In the genomic region with DNA sequence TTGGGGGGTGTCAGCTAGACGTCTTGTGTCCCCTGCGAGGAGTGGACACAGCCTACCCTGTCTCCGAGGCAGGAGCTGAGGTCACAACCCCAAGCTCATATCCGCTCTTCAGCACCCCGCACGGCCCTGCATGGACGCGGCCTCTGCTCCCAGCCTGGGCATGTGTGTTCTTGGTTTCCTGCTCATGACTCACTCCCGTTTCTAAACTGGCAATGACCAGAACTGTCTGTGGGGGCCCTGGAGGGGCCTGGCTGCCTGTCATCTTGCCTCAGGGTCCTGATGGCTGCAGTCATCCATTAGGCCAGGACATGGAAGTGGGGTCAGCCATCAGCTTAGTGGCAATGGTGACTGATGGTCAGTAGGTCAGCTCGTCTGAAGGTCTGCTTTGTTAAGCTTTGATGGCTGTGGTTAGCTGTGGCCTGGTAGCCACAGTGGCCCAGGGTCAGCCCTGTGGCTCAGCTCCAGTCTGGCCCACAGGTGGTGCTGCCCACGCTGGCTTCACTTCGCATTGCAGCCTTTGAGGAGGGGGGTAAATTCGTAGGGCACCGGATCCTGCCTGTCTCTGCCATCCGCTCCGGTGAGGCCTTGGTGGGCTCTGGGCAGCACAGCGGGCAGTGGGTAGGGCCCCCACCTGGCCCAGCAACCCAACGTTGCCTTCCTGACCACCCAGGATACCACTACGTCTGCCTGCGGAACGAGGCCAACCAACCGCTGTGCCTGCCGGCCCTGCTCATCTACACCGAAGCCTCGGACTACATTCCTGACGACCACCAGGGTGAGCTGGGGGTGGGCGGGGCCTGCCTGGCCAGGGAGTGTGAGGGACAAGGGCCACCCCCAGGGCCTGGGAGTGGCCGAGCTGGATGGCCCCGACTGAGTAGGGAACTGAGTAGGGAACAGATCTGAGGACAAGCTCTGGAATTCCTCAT, we compare ENCODE assay signal across 13 cellular contexts. TPM values are rescaled to one million over a fixed set of nuclear protein-coding genes. Genes with fewer than 3 reads are reported as not detected.
DNase-seq lines count a peak whose midpoint lies in the region; ATAC-seq and TF ChIP-seq lines count a peak whose summit lies in the region.
"Had no signal": no experiment of that assay in that cellular context is flagged by ENCODE, and none has a peak within 500 bp of the region (broad histone marks: within the 10 kb centered on the region; RNA-seq: fewer than 3 reads in every experiment).

No MANE protein-coding gene starts in this region.

- no peaks in the 10 kb centered on the region for H3K9me3 ChIP-seq in HUES64 (ENCODE audit: insufficient read depth, low read depth, low read length)
- H3K9me3 ChIP-seq in mammary epithelial cell (replicated peaks; ENCODE audit: insufficient read depth, low read length) = no peaks in the 10 kb centered on the region
- no peaks in the 10 kb centered on the region for H3K9me3 ChIP-seq in osteoblast (ENCODE audit: low read depth, low read length)
- H3K9me3 ChIP-seq in lower lobe of right lung = no peaks in the 10 kb centered on the region

- CTCF ChIA-PET in mammary epithelial cell (lab: Charles Lee; ENCODE audit: low non-redundant PET) = no interaction called here

- DNase-seq in mammary epithelial cell (peak; percentile 61), osteoblast (ENCODE audit: insufficient read length, low spot score, missing footprints) (peak; percentile 90), lower lobe of right lung (no peak)
- DNase-seq in stimulated activated naive CD8-positive, alpha-beta T cell treated with anti-CD3 and anti-CD28 coated beads, Interleukin-15, Interleukin-2, amounts not matched to agents 100 U/mL and 50 U/mL, for 24 hours = no peak
- DNase-seq: activated CD8-positive, alpha-beta T cell treated with anti-CD3 and anti-CD28 coated beads, Interleukin-2, amount 10 ng/mL, durations not matched to agents 7 days and 5 days; effector CD8-positive, alpha-beta T cell; hypothalamus; NCI-H1048; NCI-H748 treated with DMSO at 0.1 percent for 48 hours; stimulated activated naive B cell treated with anti-CD40 and anti-IgM and Interleukin-4, amounts not matched to agents 10 μg/mL and 1 μg/mL and 100 μg/mL, for 72 hours had no signal

- peaks cover 79% of the 10 kb centered on the region for H3K36me3 ChIP-seq in HUES64 (ENCODE audit: insufficient read depth, low read length)
- peaks cover 21% of the 10 kb centered on the region for H3K36me3 ChIP-seq in mammary epithelial cell (ENCODE audit: insufficient read depth, low read length)
- peaks cover 49% of the 10 kb centered on the region for H3K36me3 ChIP-seq in osteoblast (ENCODE audit: insufficient read depth, low read length)
- peaks cover 85% of the 10 kb centered on the region for H3K36me3 ChIP-seq in lower lobe of right lung

- TF ChIP-seq CTCF in mammary epithelial cell (conservative IDR thresholded peaks at IDR 0.05 in 1 of 2, IDR thresholded peaks at IDR 0.05 in 1 of 2; ENCODE audit: extremely low read depth in 1 of 2, insufficient read depth in 1 of 2, low read depth in 1 of 2, low read length in 2 of 2) (no peak), osteoblast (IDR thresholded peaks at IDR 0.05; ENCODE audit: extremely low read depth, low read depth, low read length) (no peak), lower lobe of right lung (IDR thresholded peaks at IDR 0.05) (no peak)

- H3K27me3 ChIP-seq in HUES64 (ENCODE audit: insufficient read depth, low read length) = no peaks in the 10 kb centered on the region
- H3K27me3 ChIP-seq in mammary epithelial cell (ENCODE audit: insufficient read depth, low read length) = no peaks in the 10 kb centered on the region
- no peaks in the 10 kb centered on the region for H3K27me3 ChIP-seq in osteoblast (ENCODE audit: insufficient read depth, low read length)
- H3K27me3 ChIP-seq in lower lobe of right lung (ENCODE audit: low read depth) = no peaks in the 10 kb centered on the region

- H3K4me1 ChIP-seq in HUES64 (ENCODE audit: insufficient read depth, low read length) (peaks cover 4% of the 10 kb centered on the region; the same call in 1 of the 2 replicates), mammary epithelial cell (ENCODE audit: insufficient read depth, low read length) (peaks cover 28% of the 10 kb centered on the region), osteoblast (ENCODE audit: insufficient read depth, low read length) (peaks cover 15% of the 10 kb centered on the region), lower lobe of right lung (peaks cover 15% of the 10 kb centered on the region)

- dilution Hi-C loops in mammary epithelial cell (cut with HindIII; ENCODE audit: low sequenced_read_pairs) = loop anchor here (5.0 kb wide), 2 partner anchors 56 to 101 kb away; a partner anchor contains a TSS

- H4K20me1 ChIP-seq in mammary epithelial cell (ENCODE audit: insufficient read depth, low read length) (no peaks in the 10 kb centered on the region), osteoblast (ENCODE audit: insufficient read depth, low read length) (no peaks in the 10 kb centered on the region)

- H3K79me2 ChIP-seq in mammary epithelial cell (ENCODE audit: insufficient read depth, low read length) (peaks cover 13% of the 10 kb centered on the region), osteoblast (ENCODE audit: insufficient read depth, low read length) (no peaks in the 10 kb centered on the region)

- ATAC-seq in GM19328 (IDR thresholded peaks at IDR 0.05; ENCODE audit: unreplicated experiment) (no peak), lower lobe of right lung (no peak)
- ATAC-seq in stimulated activated naive CD8-positive, alpha-beta T cell treated with anti-CD3 and anti-CD28 coated beads, Interleukin-15, Interleukin-2, amounts not matched to agents 100 U/mL and 50 U/mL, for 24 hours = no peak
- ATAC-seq: activated CD8-positive, alpha-beta T cell treated with anti-CD3 and anti-CD28 coated beads, Interleukin-2, amount 10 ng/mL, durations not matched to agents 7 days and 5 days; activated naive CD4-positive, alpha-beta T cell treated with anti-CD3 and anti-CD28 coated beads, Interleukin-2, amount 50 U/mL, for 72 hours; stimulated activated naive B cell treated with anti-CD40 and anti-IgM and Interleukin-4, amounts not matched to agents 10 μg/mL and 1 μg/mL and 100 μg/mL, for 72 hours had no signal

- in situ Hi-C loops in mammary epithelial cell (cut with MboI; ENCODE audit: low sequenced_read_pairs in 2 of 2) = no loop called here

- BruUV-seq in mammary epithelial cell (replicated peaks; lab: Mats Ljungman, UMichigan) = no TSS peak

- H2AFZ ChIP-seq in mammary epithelial cell (ENCODE audit: low read depth, low read length) (no peak overlapping the region), osteoblast (ENCODE audit: low read length) (no peak overlapping the region)

- no peak overlapping the region; the same call in 1 of the 2 replicates for H3K9ac ChIP-seq in HUES64 (ENCODE audit: low read depth, low read length)
- no peak overlapping the region for H3K9ac ChIP-seq in mammary epithelial cell (ENCODE audit: insufficient read depth, low read length)

- peak overlapping the region; percentile 55 for H3K27ac ChIP-seq in HUES64 (ENCODE audit: low read depth, low read length)
- no peak overlapping the region for H3K27ac ChIP-seq in mammary epithelial cell (ENCODE audit: insufficient read depth, low read depth, low read length)
- peak overlapping the region; percentile 66 for H3K27ac ChIP-seq in osteoblast (ENCODE audit: low read depth, low read length)
- no peak overlapping the region for H3K27ac ChIP-seq in lower lobe of right lung

- H3K4me3 ChIP-seq in HUES64 (ENCODE audit: low read length) = no peak overlapping the region
- H3K4me3 ChIP-seq in mammary epithelial cell (replicated peaks in 1 of 3; ENCODE audit: insufficient read depth in 1 of 3, low read depth in 2 of 3, low read length in 3 of 3) = no peak overlapping the region
- H3K4me3 ChIP-seq in osteoblast (ENCODE audit: insufficient read depth, low read length) = no peak overlapping the region
- H3K4me3 ChIP-seq in lower lobe of right lung = no peak overlapping the region

- 86% methylated on average over 29 of the region's 29 CpGs for WGBS in HUES64
- 74% methylated on average over 25 of the region's 29 CpGs for WGBS in mammary epithelial cell (ENCODE audit: low coverage, missing lambda C conversion rate)

- H3K4me2 ChIP-seq in mammary epithelial cell (ENCODE audit: insufficient read depth, low read depth, low read length) (no peak overlapping the region), osteoblast (ENCODE audit: insufficient read depth, low read length) (no peak overlapping the region)

- intact Hi-C loops in mammary epithelial cell (cut with micrococcal nuclease) (no loop called here), lower lobe of right lung (cut with DNase I) (no loop called here)

RNA-seq across cellular contexts. Expression of a gene that starts 12.0 kb away (rescaled TPM):
- 44.7 TPM for polyA plus RNA-seq in HUES64 (2013, experiment 1 of 2)
- 41.8 TPM for polyA plus RNA-seq in HUES64 (2013, experiment 2 of 2)
- 10 to 100 TPM; 48.5 to 67.9 TPM for total RNA-seq in mammary epithelial cell
- polyA plus RNA-seq in mammary epithelial cell = 42.2 TPM
- polyA minus RNA-seq in mammary epithelial cell = 78.5 TPM
- 25.3 and 25.6 TPM in 2 replicates for total RNA-seq in osteoblast
- total RNA-seq in lower lobe of right lung = 31.8 TPM

RNA-seq across cellular contexts. Expression of a gene that starts 16.5 kb away (rescaled TPM):
- polyA plus RNA-seq in HUES64 (2013, experiment 1 of 2) = 353 TPM
- 328 TPM for polyA plus RNA-seq in HUES64 (2013, experiment 2 of 2)
- total RNA-seq in mammary epithelial cell (100 to 1,000 TPM; 118 to 362 TPM), osteoblast (136 and 139 TPM in 2 replicates), lower lobe of right lung (55.4 TPM)
- 265 TPM for polyA plus RNA-seq in mammary epithelial cell
- polyA minus RNA-seq in mammary epithelial cell = 190 TPM

RNA-seq across cellular contexts. Expression of a gene that starts 21.2 kb away (rescaled TPM):
- polyA plus RNA-seq in HUES64 (2013, experiment 1 of 2) = 22.6 TPM
- 24.0 TPM for polyA plus RNA-seq in HUES64 (2013, experiment 2 of 2)
- total RNA-seq in mammary epithelial cell = 10 to 100 TPM; 52.2 to 54.9 TPM
- polyA plus RNA-seq in mammary epithelial cell = 58.5 TPM
- polyA minus RNA-seq in mammary epithelial cell = 11.9 TPM
- 70.9 and 71.3 TPM in 2 replicates for total RNA-seq in osteoblast
- 51.6 TPM for total RNA-seq in lower lobe of right lung

RNA-seq across cellular contexts. Expression of a gene that starts 22.4 kb away (rescaled TPM):
- polyA plus RNA-seq in HUES64 (2013, experiment 1 of 2) = 25.3 TPM
- polyA plus RNA-seq in HUES64 (2013, experiment 2 of 2) = 25.2 TPM
- total RNA-seq in mammary epithelial cell (10 to 100 TPM in 1 of 2 donors, 1 to 10 TPM in 1; 4.7 to 35.3 TPM), osteoblast (13.3 and 18.5 TPM in 2 replicates), lower lobe of right lung (37.7 TPM)
- 12.4 TPM for polyA plus RNA-seq in mammary epithelial cell
- polyA minus RNA-seq in mammary epithelial cell = 32.6 TPM

RNA-seq across cellular contexts. Expression of a gene that starts 22.4 kb away (rescaled TPM):
- polyA plus RNA-seq in HUES64 (2013, experiment 1 of 2) = 59.7 TPM
- 70.2 TPM for polyA plus RNA-seq in HUES64 (2013, experiment 2 of 2)
- 10 to 100 TPM; 15.5 to 59.6 TPM for total RNA-seq in mammary epithelial cell
- polyA plus RNA-seq in mammary epithelial cell = 55.7 TPM
- polyA minus RNA-seq in mammary epithelial cell = 56.6 TPM
- total RNA-seq in osteoblast = 31.1 and 32.7 TPM in 2 replicates
- total RNA-seq in lower lobe of right lung = 48.2 TPM

Comparison
In these comparisons a context has a peak if more than half of its experiments do, and no peak if none do; other contexts are left out.
1. H3K27ac ChIP-seq: peak in HUES64 (single experiment) and osteoblast (single experiment); none in mammary epithelial cell (single experiment) and lower lobe of right lung (single experiment).
2. DNase-seq: peak in mammary epithelial cell (single experiment) and osteoblast (single experiment); none in lower lobe of right lung (single experiment) and stimulated activated naive CD8-positive, alpha-beta T cell treated with anti-CD3 and anti-CD28 coated beads, Interleukin-15, Interleukin-2, amounts not matched to agents 100 U/mL and 50 U/mL, for 24 hours (single experiment).